In genomic region chr7:66847879-66848810, GRCh38 we compare ENCODE assay signal across 9 cellular contexts.
DNase-seq lines count a peak whose midpoint lies in the region; ATAC-seq, FAIRE-seq and TF ChIP-seq lines count a peak whose summit lies in the region.
"Had no signal": no experiment of that assay in that cellular context is flagged by ENCODE, and none has a peak within 500 bp of the region (broad histone marks: within the 10 kb centered on the region; RNA-seq: fewer than 3 reads in every experiment).

No MANE protein-coding gene starts in this region.

- peaks cover 10% of the 10 kb centered on the region for H3K4me1 Mint-ChIP-seq in activated T-helper 17 cell treated with anti-CD3 and anti-CD28 coated beads, Interleukin-2, amount 50 U/mL, for 72 hours

- peak; percentile 79 to 87 for DNase-seq in AML-193 (lab: John Stamatoyannopoulos, UW)
- peak; percentile 52 for DNase-seq in KG1 (lab: John Stamatoyannopoulos, UW)
- peak; percentile 60 for DNase-seq in kidney tubule cell (ENCODE audit: low spot score)
- no peak for DNase-seq in effector CD8-positive, alpha-beta T cell (lab: John Stamatoyannopoulos, UW)
- DNase-seq in pancreas: no peak

- ATAC-seq in activated T-helper 17 cell treated with anti-CD3 and anti-CD28 coated beads, Interleukin-2, amount 50 U/mL, for 72 hours (replicated peaks): peak; percentile 12
- no peak for ATAC-seq in pancreas
- no peak for ATAC-seq in esophagus mucosa
- no peak for ATAC-seq in HG02852 (IDR thresholded peaks at IDR 0.05; ENCODE audit: unreplicated experiment)

- peak overlapping the region in 1 of 4 donors; percentile 22 for H3K27ac ChIP-seq in pancreas
- H3K27ac ChIP-seq: parathyroid adenoma had no signal

- H3K4me3 Mint-ChIP-seq in activated T-helper 17 cell treated with anti-CD3 and anti-CD28 coated beads, Interleukin-2, amount 50 U/mL, for 72 hours: peak overlapping the region; percentile 50

- H3K36me3 ChIP-seq in pancreas: no peaks in the 10 kb centered on the region

- no peak for TF ChIP-seq CTCF in pancreas (IDR thresholded peaks at IDR 0.05)

- H3K4me1 ChIP-seq in pancreas: peaks cover 0 to 6% (median 3%) of the 10 kb centered on the region in 3 donors

- intact Hi-C loops in pancreas (cut with DNase I): no loop called here

- no peaks in the 10 kb centered on the region for H3K27me3 Mint-ChIP-seq in activated T-helper 17 cell treated with anti-CD3 and anti-CD28 coated beads, Interleukin-2, amount 50 U/mL, for 72 hours

- peak overlapping the region; percentile 90 for H3K27ac Mint-ChIP-seq in activated T-helper 17 cell treated with anti-CD3 and anti-CD28 coated beads, Interleukin-2, amount 50 U/mL, for 72 hours

- no peak for FAIRE-seq in pancreas (lab: Jason Lieb, UNC)

- H3K4me3 ChIP-seq in pancreas: no peak overlapping the region

- 80 to 82% methylated on average over 9 of the region's 9 CpGs for WGBS in pancreas, 2 donors

- peaks cover 6% of the 10 kb centered on the region for H3K36me3 Mint-ChIP-seq in activated T-helper 17 cell treated with anti-CD3 and anti-CD28 coated beads, Interleukin-2, amount 50 U/mL, for 72 hours (ENCODE audit: low read depth)

- no peaks in the 10 kb centered on the region for H3K27me3 ChIP-seq in pancreas

- H3K9me3 ChIP-seq in pancreas: no peaks in the 10 kb centered on the region

- no peaks in the 10 kb centered on the region for H3K9me3 Mint-ChIP-seq in activated T-helper 17 cell treated with anti-CD3 and anti-CD28 coated beads, Interleukin-2, amount 50 U/mL, for 72 hours

Comparison
In these comparisons a context has a peak if more than half of its experiments do, and no peak if none do; other contexts are left out.
1. DNase-seq: peak in AML-193 (2 of 2), KG1 (single experiment) and kidney tubule cell (single experiment); none in effector CD8-positive, alpha-beta T cell (single experiment) and pancreas (0 of 6).